Comparison of ENCODE assay signal across 8 cellular contexts in the genomic region with DNA sequence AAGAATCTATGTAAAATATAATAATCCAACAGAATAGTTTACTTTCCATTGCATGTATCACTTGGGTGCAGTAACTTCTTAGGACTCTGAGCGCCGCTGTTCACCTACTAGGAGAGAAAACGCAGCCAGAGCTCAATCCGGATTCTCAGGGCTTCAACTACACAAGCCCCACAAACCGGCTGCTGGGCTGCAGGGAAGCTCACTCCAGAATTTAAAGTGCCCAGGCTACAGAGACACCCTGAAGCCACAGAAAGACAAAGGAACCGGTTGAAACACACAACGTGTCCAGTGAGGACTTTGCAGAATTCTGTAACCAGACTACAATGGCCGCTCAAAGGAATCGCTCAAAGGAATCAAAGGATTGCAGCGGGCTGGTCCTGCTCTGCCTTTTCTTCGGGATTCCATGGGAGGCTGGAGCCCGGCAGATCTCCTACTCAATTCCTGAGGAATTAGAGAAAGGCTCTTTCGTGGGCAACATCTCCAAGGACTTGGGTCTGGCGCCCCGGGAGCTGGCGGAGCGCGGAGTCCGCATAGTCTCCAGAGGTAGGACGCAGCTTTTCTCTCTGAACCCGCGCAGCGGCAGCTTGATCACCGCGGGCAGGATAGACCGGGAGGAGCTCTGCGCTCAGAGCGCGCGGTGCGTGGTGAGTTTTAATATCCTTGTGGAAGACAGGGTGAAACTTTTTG. TPM values are rescaled to one million over a fixed set of nuclear protein-coding genes. Genes with fewer than 3 reads are reported as not detected.
DNase-seq lines count a peak whose midpoint lies in the region; ATAC-seq and TF ChIP-seq lines count a peak whose summit lies in the region.

Gene PCDHGA10 (plus strand): TSS at position 135 of the 687 bp plus-strand sequence. CDS start 189 bp downstream, at position 324.

- no peaks in the 10 kb centered on the region for H3K27me3 ChIP-seq in Caco-2 (replicated peaks; ENCODE audit: control insufficient read depth, insufficient read depth, low read length)
- H3K27me3 ChIP-seq in brain microvascular endothelial cell (replicated peaks), result no peaks in the 10 kb centered on the region
- H3K27me3 ChIP-seq in iPS-20b (ENCODE audit: insufficient read depth, low read length), result peaks cover 13% of the 10 kb centered on the region
- H3K27me3 ChIP-seq in smooth muscle cell (ENCODE audit: low read depth), result no peaks in the 10 kb centered on the region

- H3K4me1 ChIP-seq in Caco-2, result no peaks in the 10 kb centered on the region
- no peaks in the 10 kb centered on the region for H3K4me1 ChIP-seq in iPS-20b (ENCODE audit: insufficient read depth, low read length)
- peaks cover 5% of the 10 kb centered on the region for H3K4me1 ChIP-seq in smooth muscle cell (ENCODE audit: low read depth)

- H4K20me1 ChIP-seq in smooth muscle cell (ENCODE audit: low read depth), result no peaks in the 10 kb centered on the region

- H3K36me3 Mint-ChIP-seq in Caco-2 (ENCODE audit: insufficient read depth, unreplicated experiment), result peaks cover 8% of the 10 kb centered on the region

- WGBS in smooth muscle cell (ENCODE audit: low lambda C conversion rate), result 38% methylated on average over 31 of the region's 31 CpGs

- H3K4me2 ChIP-seq in smooth muscle cell, result peak within 1 kb of the TSS; percentile 86

- POLR2A ChIA-PET in Caco-2 (lab: Charles Lee), result interaction anchor here (1.4 kb wide), 1 partner anchor 92 kb away, joined by 4 read pairs; the partner anchor contains the start of gene TAF7

- H3K9me3 ChIP-seq in Caco-2, result peaks cover 11% of the 10 kb centered on the region
- peaks cover 27% of the 10 kb centered on the region for H3K9me3 ChIP-seq in iPS-20b (ENCODE audit: insufficient read depth, low read depth, low read length)
- no peaks in the 10 kb centered on the region for H3K9me3 ChIP-seq in smooth muscle cell (replicated peaks; ENCODE audit: low read depth)

- H3K27ac ChIP-seq in brain microvascular endothelial cell (no peak within 1 kb of the TSS), iPS-20b (ENCODE audit: low read length) (no peak within 1 kb of the TSS), smooth muscle cell (ENCODE audit: low read depth) (peak within 1 kb of the TSS; percentile 55)

- no peaks in the 10 kb centered on the region for H3K4me1 Mint-ChIP-seq in Caco-2 (ENCODE audit: low read depth, unreplicated experiment)

- intact Hi-C loops in Caco-2 (cut with micrococcal nuclease; ENCODE audit: unreplicated experiment), result loop anchor here (1.0 to 5.0 kb wide), 4 partner anchors 91 to 147 kb away; partner anchors contain the start of gene TAF7

- H3F3A ChIP-seq in smooth muscle cell (ENCODE audit: low read depth), result no peaks in the 10 kb centered on the region

- ATAC-seq in GM19467 (IDR thresholded peaks at IDR 0.05; ENCODE audit: unreplicated experiment) (peak; percentile 66), HG03565 (IDR thresholded peaks at IDR 0.05; ENCODE audit: unreplicated experiment) (peak; percentile 73)

- TF ChIP-seq CTCF in Caco-2 (IDR thresholded peaks at IDR 0.05; ENCODE audit: insufficient read depth in 1 of 2, low read depth in 1 of 2, low read length in 1 of 2, severe bottlenecking in 1 of 2, unreplicated experiment in 1 of 2), result peak; percentile 50 to 55
- peak; percentile 79 for TF ChIP-seq CTCF in brain microvascular endothelial cell (IDR thresholded peaks at IDR 0.05; ENCODE audit: low read depth, low read length, missing control alignments)
- peak; percentile 64 for TF ChIP-seq CTCF in smooth muscle cell (IDR thresholded peaks at IDR 0.05; ENCODE audit: borderline replicate concordance, insufficient read depth, poor library complexity, severe bottlenecking)

- DNase-seq in Caco-2, result peak in 1 of 2 experiments; percentile 50
- peak; percentile 45 for DNase-seq in T follicular helper cell (ENCODE audit: low read depth)
- peak; percentile 66 for DNase-seq in brain microvascular endothelial cell
- DNase-seq in smooth muscle cell (lab: John Stamatoyannopoulos, UW; ENCODE audit: unreplicated experiment), result no peak
- DNase-seq in DMS79 treated with DMSO at 0.1 percent for 48 hours (lab: John Stamatoyannopoulos, UW), result no peak

- H3K9me3 Mint-ChIP-seq in Caco-2 (ENCODE audit: unreplicated experiment), result peaks cover 37% of the 10 kb centered on the region

- H3K4me3 ChIP-seq in Caco-2 (ENCODE audit: low read depth, low read length) (peak within 1 kb of the TSS; percentile 49), brain microvascular endothelial cell (ENCODE audit: low read depth, low read length) (peak within 1 kb of the TSS; percentile 55), iPS-20b (ENCODE audit: low read length) (peak within 1 kb of the TSS; percentile 78; the same call in 1 of the 2 replicates), smooth muscle cell (peak within 1 kb of the TSS; percentile 66)

- no peak within 1 kb of the TSS for H3K27ac Mint-ChIP-seq in Caco-2 (ENCODE audit: unreplicated experiment)

- peak within 1 kb of the TSS; percentile 86 for H3K4me3 Mint-ChIP-seq in Caco-2 (ENCODE audit: unreplicated experiment)

- CTCF ChIA-PET in Caco-2 (lab: Charles Lee), result interaction anchor here (0.9 to 2.1 kb wide), 8 partner anchors 87 to 190 kb away, joined by 3 to 16 read pairs (median 4); partner anchors contain the start of gene PCDHB14

- no peaks in the 10 kb centered on the region for H3K27me3 Mint-ChIP-seq in Caco-2 (ENCODE audit: insufficient read depth, unreplicated experiment)

- H3K36me3 ChIP-seq in Caco-2 (ENCODE audit: control insufficient read depth, insufficient read depth, low read length), result no peaks in the 10 kb centered on the region
- H3K36me3 ChIP-seq in brain microvascular endothelial cell (replicated peaks), result no peaks in the 10 kb centered on the region
- H3K36me3 ChIP-seq in iPS-20b (ENCODE audit: insufficient read depth, low read depth, low read length), result no peaks in the 10 kb centered on the region
- peaks cover 7% of the 10 kb centered on the region for H3K36me3 ChIP-seq in smooth muscle cell (ENCODE audit: low read depth)

- peaks cover 36% of the 10 kb centered on the region for H3K79me2 ChIP-seq in smooth muscle cell (ENCODE audit: low read depth)

- H3K9ac ChIP-seq in iPS-20b (ENCODE audit: low read depth, low read length), result peak within 1 kb of the TSS; percentile 77; the same call in 1 of the 2 replicates
- H3K9ac ChIP-seq in smooth muscle cell (ENCODE audit: low read depth), result peak within 1 kb of the TSS; percentile 63

- H2AFZ ChIP-seq in smooth muscle cell (ENCODE audit: low read depth), result peak within 1 kb of the TSS; percentile 92

- in situ Hi-C loops in brain microvascular endothelial cell (cut with HindIII; ENCODE audit: low pct_ligation_motif_present, low sequenced_read_pairs), result loop anchor here (25.0 kb wide), 1 partner anchor 99 kb away; no protein-coding TSS in a partner anchor

- TSS peak; percentile 19 for BruUV-seq in Caco-2 (replicated peaks; lab: Mats Ljungman, UMichigan)

RNA-seq across cellular contexts. Expression of gene PCDHGA10, which starts in this region (rescaled TPM):
- total RNA-seq in Caco-2 (2022) (2.9 and 3.6 TPM in 2 replicates), smooth muscle cell (24.6 and 24.7 TPM in 2 replicates)
- 10.9 and 11.1 TPM in 2 replicates for polyA plus RNA-seq in smooth muscle cell

Comparison
In these comparisons a context has a peak if more than half of its experiments do, and no peak if none do; other contexts are left out.
1. DNase-seq: peak in T follicular helper cell (single experiment) and brain microvascular endothelial cell (single experiment); none in smooth muscle cell (single experiment) and DMS79 treated with DMSO at 0.1 percent for 48 hours (single experiment).
2. Peak in every context shown above with its lines, with median percentiles within 50 percentile points of each other: H3K4me3 ChIP-seq and CTCF ChIP-seq.